In the genomic region with DNA sequence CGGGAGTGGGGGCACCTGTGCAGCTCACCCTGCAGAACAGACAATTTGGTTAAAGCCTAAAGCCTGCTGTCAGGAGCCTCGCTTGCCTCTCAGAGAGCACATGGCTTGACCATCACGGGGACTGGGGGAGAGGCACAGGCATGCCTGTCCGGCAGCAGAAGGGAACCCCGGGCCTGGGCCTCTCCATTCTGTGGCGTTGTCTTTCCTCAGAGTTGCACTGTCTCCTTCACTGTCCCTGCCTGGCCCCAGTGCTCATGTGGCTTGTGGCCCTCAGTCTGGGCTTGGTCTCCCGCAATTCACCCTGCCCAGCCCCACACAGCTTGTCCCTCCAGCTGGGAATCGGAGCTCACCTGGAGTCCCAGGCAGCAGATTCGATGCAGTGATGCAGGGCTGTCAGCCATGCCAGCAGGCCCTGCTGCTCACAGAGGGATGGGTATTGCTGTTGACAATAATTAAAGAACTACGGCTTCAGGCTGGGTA, we compare ENCODE assay signal across 8 cellular contexts.
A peak's percentile ranks its signal among the peaks of the same experiment; 100 is the strongest.
DNase-seq lines count a peak whose midpoint lies in the region; ATAC-seq and TF ChIP-seq lines count a peak whose summit lies in the region.
"Had no signal": no experiment of that assay in that cellular context is flagged by ENCODE, and none has a peak within 500 bp of the region (broad histone marks: within the 10 kb centered on the region; RNA-seq: fewer than 3 reads in every experiment).

No MANE protein-coding gene starts in this region.

- no peak overlapping the region for H3K27ac ChIP-seq in right atrium auricular region
- no peak overlapping the region for H3K27ac ChIP-seq in left ventricle myocardium inferior (replicated peaks)
- H3K27ac ChIP-seq in Peyer's patch, result no peak overlapping the region
- H3K27ac ChIP-seq in right lobe of liver, result no peak overlapping the region
- H3K27ac ChIP-seq: SK-N-MC had no signal

- H3K4me1 ChIP-seq in right atrium auricular region, result peaks cover 0 to 18% of the 10 kb centered on the region in 2 donors
- H3K4me1 ChIP-seq in left ventricle myocardium inferior, result peaks cover 26% of the 10 kb centered on the region
- peaks cover 12 to 57% (median 21%) of the 10 kb centered on the region in 4 donors for H3K4me1 ChIP-seq in Peyer's patch
- H3K4me1 ChIP-seq in right lobe of liver, result peaks cover 0 to 45% (median 20%) of the 10 kb centered on the region in 4 donors

- H3K27me3 ChIP-seq in right atrium auricular region, result no peaks in the 10 kb centered on the region
- no peaks in the 10 kb centered on the region for H3K27me3 ChIP-seq in left ventricle myocardium inferior (ENCODE audit: low read depth)
- H3K27me3 ChIP-seq in Peyer's patch, result no peaks in the 10 kb centered on the region
- no peaks in the 10 kb centered on the region for H3K27me3 ChIP-seq in right lobe of liver

- peak; percentile 50 for DNase-seq in right atrium auricular region (ENCODE audit: low spot score)
- DNase-seq in left ventricle myocardium inferior, result no peak
- peak in 2 of 3 donors; percentile 14 to 48 for DNase-seq in Peyer's patch
- peak in 2 of 3 donors; percentile 42 to 43 for DNase-seq in right lobe of liver
- DNase-seq in NCI-H2227 (lab: John Stamatoyannopoulos, UW; ENCODE audit: unreplicated experiment), result no peak

- ATAC-seq in right lobe of liver (no peak), GM21528 (IDR thresholded peaks at IDR 0.05; ENCODE audit: low FRiP score, unreplicated experiment) (no peak), GM21737 (IDR thresholded peaks at IDR 0.05; ENCODE audit: unreplicated experiment) (no peak)

- 53% methylated on average over 2 of the region's 10 CpGs for WGBS in right lobe of liver (ENCODE audit: insufficient coverage, low coverage, low lambda C conversion rate, missing lambda C conversion rate)

- TF ChIP-seq POLR2A in Peyer's patch (IDR thresholded peaks at IDR 0.05) (no peak), right lobe of liver (IDR thresholded peaks at IDR 0.05) (no peak)

- intact Hi-C loops in left ventricle myocardium inferior (cut with micrococcal nuclease) (loop anchor here (5.0 to 10.0 kb wide), 2 partner anchors 94 to 167 kb away; no protein-coding TSS in a partner anchor), right lobe of liver (cut with DNase I) (loop anchor here (2.0 to 5.0 kb wide), 2 partner anchors 162 to 164 kb away; no protein-coding TSS in a partner anchor)

- H3K9me3 ChIP-seq in right atrium auricular region (no peaks in the 10 kb centered on the region), left ventricle myocardium inferior (replicated peaks) (no peaks in the 10 kb centered on the region), Peyer's patch (no peaks in the 10 kb centered on the region), right lobe of liver (no peaks in the 10 kb centered on the region)

- H3K36me3 ChIP-seq in right atrium auricular region (no peaks in the 10 kb centered on the region), left ventricle myocardium inferior (no peaks in the 10 kb centered on the region), Peyer's patch (no peaks in the 10 kb centered on the region), right lobe of liver (no peaks in the 10 kb centered on the region)

- TF ChIP-seq CTCF in right atrium auricular region (IDR thresholded peaks at IDR 0.05) (no peak), left ventricle myocardium inferior (IDR thresholded peaks at IDR 0.05; ENCODE audit: borderline replicate concordance) (no peak), Peyer's patch (IDR thresholded peaks at IDR 0.05) (no peak), right lobe of liver (IDR thresholded peaks at IDR 0.05) (no peak)

- H3K4me3 ChIP-seq in right atrium auricular region, result no peak overlapping the region
- H3K4me3 ChIP-seq in left ventricle myocardium inferior, result no peak overlapping the region
- H3K4me3 ChIP-seq in Peyer's patch, result no peak overlapping the region
- H3K4me3 ChIP-seq in right lobe of liver, result no peak overlapping the region
- H3K4me3 ChIP-seq: SK-N-MC had no signal

Comparison
In these comparisons a context has a peak if more than half of its experiments do, and no peak if none do; other contexts are left out.
1. DNase-seq: peak in right atrium auricular region (single experiment), Peyer's patch (2 of 3) and right lobe of liver (2 of 3); none in left ventricle myocardium inferior (single experiment) and NCI-H2227 (single experiment).